Comparison of ENCODE assay signal across 4 cellular contexts in genomic region chr11:113369411-113369810, GRCh38. TPM values are rescaled to one million over a fixed set of nuclear protein-coding genes. Genes with fewer than 3 reads are reported as not detected.
"Had no signal": no experiment of that assay in that cellular context is flagged by ENCODE, and none has a peak within 500 bp of the region (broad histone marks: within the 10 kb centered on the region; RNA-seq: fewer than 3 reads in every experiment).

No MANE protein-coding gene starts in this region.

- H3K4me3 ChIP-seq: GM12878 had no signal

- ATAC-seq: GM12878 had no signal

- DNase-seq: GDM1, GF-D8 had no signal

RNA-seq across cellular contexts. Expression of gene ANKK1, which starts 18.2 kb away (rescaled TPM):
- total RNA-seq: G401, GM12878 had no signal
- polyA plus RNA-seq: GM12878 had no signal
